In genomic region chr3:71087109-71088018, GRCh38 we compare ENCODE assay signal across 8 cellular contexts.
A peak's percentile ranks its signal among the peaks of the same experiment; 100 is the strongest.
DNase-seq lines count a peak whose midpoint lies in the region; ATAC-seq and TF ChIP-seq lines count a peak whose summit lies in the region.

No MANE protein-coding gene starts in this region.

- peaks cover 12% of the 10 kb centered on the region for H3K36me3 Mint-ChIP-seq in MCF 10A (ENCODE audit: insufficient read depth, unreplicated experiment)

- TF ChIP-seq CTCF in MCF 10A (IDR thresholded peaks at IDR 0.05; ENCODE audit: unreplicated experiment), result no peak
- no peak for TF ChIP-seq CTCF in breast epithelium (IDR thresholded peaks at IDR 0.05)
- TF ChIP-seq CTCF in neutrophil (IDR thresholded peaks at IDR 0.05), result no peak
- no peak for TF ChIP-seq CTCF in sigmoid colon (IDR thresholded peaks at IDR 0.05)
- no peak for TF ChIP-seq CTCF in tibial artery (IDR thresholded peaks at IDR 0.05)

- ATAC-seq in HG03139 (IDR thresholded peaks at IDR 0.05; ENCODE audit: unreplicated experiment), result peak; percentile 88

- intact Hi-C loops in MCF 10A (cut with micrococcal nuclease) (no loop called here), breast epithelium (cut with DNase I; ENCODE audit: low total_unique reads) (no loop called here), sigmoid colon (cut with DNase I) (no loop called here), tibial artery (cut with DNase I; ENCODE audit: low total_unique reads) (no loop called here)

- no peaks in the 10 kb centered on the region for H3K27me3 Mint-ChIP-seq in MCF 10A (ENCODE audit: insufficient read depth, unreplicated experiment)

- no peak overlapping the region for H3K4me3 ChIP-seq in breast epithelium
- H3K4me3 ChIP-seq in neutrophil (ENCODE audit: low read depth in 1 of 2, low read length in 1 of 2), result no peak overlapping the region
- no peak overlapping the region for H3K4me3 ChIP-seq in sigmoid colon
- no peak overlapping the region for H3K4me3 ChIP-seq in tibial artery

- H3K4me1 ChIP-seq in breast epithelium (no peaks in the 10 kb centered on the region), neutrophil (ENCODE audit: control insufficient read depth in 1 of 2, insufficient read depth in 1 of 2, low read depth in 1 of 2, low read length in 1 of 2) (peaks cover 25 to 36% of the 10 kb centered on the region in 2 experiments), sigmoid colon (peaks cover 0 to 36% (median 28%) of the 10 kb centered on the region in 4 donors), tibial artery (peaks cover 0 to 44% (median 10%) of the 10 kb centered on the region in 4 donors)

- H3K4me3 Mint-ChIP-seq in MCF 10A (ENCODE audit: unreplicated experiment), result no peak overlapping the region

- H3K9me3 Mint-ChIP-seq in MCF 10A (ENCODE audit: unreplicated experiment), result no peaks in the 10 kb centered on the region

- no peak for TF ChIP-seq EP300 in sigmoid colon (IDR thresholded peaks at IDR 0.05)

- DNase-seq in MCF 10A (ENCODE audit: unreplicated experiment) (peak; percentile 55), breast epithelium (ENCODE audit: low spot score in 2 of 2) (no peak), sigmoid colon (no peak), tibial artery (no peak), NCI-H446 treated with DMSO at 0.1 percent for 48 hours (lab: John Stamatoyannopoulos, UW) (no peak)
- DNase-seq in activated effector memory CD4-positive, alpha-beta T cell treated with Interleukin-2 at 50 U/mL for 16 hours, result peak; percentile 29

- no TSS peak for BruUV-seq in MCF 10A (replicated peaks; lab: Mats Ljungman, UMichigan)

- no peaks in the 10 kb centered on the region for H3K4me1 Mint-ChIP-seq in MCF 10A (ENCODE audit: insufficient read depth, unreplicated experiment)

- H3K9me3 ChIP-seq in breast epithelium (no peaks in the 10 kb centered on the region), neutrophil (no peaks in the 10 kb centered on the region), sigmoid colon (no peaks in the 10 kb centered on the region), tibial artery (no peaks in the 10 kb centered on the region)

- peak overlapping the region; percentile 59 for H3K27ac Mint-ChIP-seq in MCF 10A (ENCODE audit: low read depth, unreplicated experiment)

- POLR2A ChIA-PET in MCF 10A (lab: Yijun Ruan, JAX), result interaction anchor here (0.7 to 0.9 kb wide), 3 partner anchors 10 to 336 kb away, joined by 3 to 4 read pairs (median 3); no protein-coding TSS in a partner anchor

- no peak for TF ChIP-seq POLR2A in breast epithelium (IDR thresholded peaks at IDR 0.05)
- no peak for TF ChIP-seq POLR2A in sigmoid colon (IDR thresholded peaks at IDR 0.05)

- H3K27ac ChIP-seq in breast epithelium, result no peak overlapping the region
- peak overlapping the region; percentile 51 for H3K27ac ChIP-seq in neutrophil
- peak overlapping the region in 1 of 4 donors; percentile 5 for H3K27ac ChIP-seq in sigmoid colon
- H3K27ac ChIP-seq in tibial artery, result no peak overlapping the region

- H3K27me3 ChIP-seq in breast epithelium (no peaks in the 10 kb centered on the region), neutrophil (no peaks in the 10 kb centered on the region), sigmoid colon (no peaks in the 10 kb centered on the region), tibial artery (no peaks in the 10 kb centered on the region)

- CTCF ChIA-PET in MCF 10A (lab: Yijun Ruan, JAX), result interaction anchor here (0.6 kb wide), 1 partner anchor 220 kb away, joined by 4 read pairs; no protein-coding TSS in a partner anchor

- 62 to 82% methylated on average over 9 of the region's 9 CpGs for WGBS in sigmoid colon, 2 donors

- H3K36me3 ChIP-seq in breast epithelium (no peaks in the 10 kb centered on the region), neutrophil (no peaks in the 10 kb centered on the region), sigmoid colon (no peaks in the 10 kb centered on the region), tibial artery (no peaks in the 10 kb centered on the region)

Comparison
In these comparisons a context has a peak if more than half of its experiments do, and no peak if none do; other contexts are left out.
1. DNase-seq: peak in MCF 10A (single experiment) and activated effector memory CD4-positive, alpha-beta T cell treated with Interleukin-2 at 50 U/mL for 16 hours (single experiment); none in breast epithelium (0 of 2), sigmoid colon (single experiment), tibial artery (0 of 2) and NCI-H446 treated with DMSO at 0.1 percent for 48 hours (single experiment).